In genomic region chr9:122821278-122821952, GRCh38 we compare ENCODE assay signal across 1 cellular context.
A peak's percentile ranks its signal among the peaks of the same experiment; 100 is the strongest.
TF ChIP-seq lines count a peak whose summit lies in the region.

No MANE protein-coding gene starts in this region.

TF ChIP-seq in K562, 482 proteins besides CTCF, POLR2A, EP300 and RAD21 (continues in another document):
- TF ChIP-seq PYGO2 (tag; IDR thresholded peaks at IDR 0.05) (0 out of 2 replicates have a peak, but pooled peaks have one; percentile 25), NFIC (IDR thresholded peaks at IDR 0.05) (peak; percentile 67), TCF3 (CRISPR knock-in tag; IDR thresholded peaks at IDR 0.05) (peak; percentile 73), ATF7 (IDR thresholded peaks at IDR 0.05) (peak; percentile 62; the same call in 1 of the 2 replicates), NFE2 (IDR thresholded peaks at IDR 0.05; ENCODE audit: low read depth) (peak; percentile 23; the same call in 1 of the 2 replicates), TAL1 (IDR thresholded peaks at IDR 0.05) (peak; percentile 69), SMAD3 (CRISPR knock-in tag; conservative IDR thresholded peaks at IDR 0.05) (0 out of 2 replicates have a peak, but pooled peaks have one; percentile 46), POLR2B (IDR thresholded peaks at IDR 0.05; ENCODE audit: low read depth, partially characterized antibody) (no peak), ATF3 (IDR thresholded peaks at IDR 0.05) (peak; percentile 81), ATF3 (CRISPR knock-in tag; conservative IDR thresholded peaks at IDR 0.05) (no peak), CHD1 (IDR thresholded peaks at IDR 0.05; ENCODE audit: low read length) (no peak), NFYB (IDR thresholded peaks at IDR 0.05; ENCODE audit: extremely low read depth, insufficient read length) (no peak), KLF16 (IDR thresholded peaks at IDR 0.05) (peak; percentile 54; the same call in 1 of the 2 replicates), CTBP1 (IDR thresholded peaks at IDR 0.05; ENCODE audit: borderline replicate concordance) (peak; percentile 70; the same call in 1 of the 2 replicates), NR2C2 (CRISPR knock-in tag; IDR thresholded peaks at IDR 0.05) (no peak), NR2C2 (tag; IDR thresholded peaks at IDR 0.05) (peak; percentile 79), ZNF589 (CRISPR knock-in tag; IDR thresholded peaks at IDR 0.05; ENCODE audit: low read depth) (peak; percentile 52; the same call in 1 of the 2 replicates), ATF4 (CRISPR knock-in tag; IDR thresholded peaks at IDR 0.05) (peak; percentile 72), SMARCC2 (IDR thresholded peaks at IDR 0.05; ENCODE audit: low read depth) (peak; percentile 26; the same call in 1 of the 2 replicates), STAT5A (IDR thresholded peaks at IDR 0.05; ENCODE audit: borderline replicate concordance, low read length) (peak; percentile 39; the same call in 1 of the 2 replicates), CEBPB (tag; IDR thresholded peaks at IDR 0.05) (peak; percentile 87), ZNF639 (CRISPR knock-in tag; conservative IDR thresholded peaks at IDR 0.05 in 1 of 2, IDR thresholded peaks at IDR 0.05 in 1 of 2) (0 out of 4 replicates have a peak, but pooled peaks of 1 of the 2 experiments have one; percentile 48), E4F1 (CRISPR knock-in tag; IDR thresholded peaks at IDR 0.05; ENCODE audit: borderline replicate concordance) (no peak), SMARCA4 (IDR thresholded peaks at IDR 0.05) (peak; percentile 63), MTA2 (IDR thresholded peaks at IDR 0.05; ENCODE audit: low read depth) (peak; percentile 49; the same call in 1 of the 2 replicates), RCOR1 (IDR thresholded peaks at IDR 0.05; ENCODE audit: borderline replicate concordance in 1 of 2, low read depth in 2 of 2, low read length in 2 of 2) (peak in 1 of 2 experiments; percentile 48; a peak in 1 of 4 replicates), ARNT (IDR thresholded peaks at IDR 0.05) (no peak; a peak in 1 of 4 replicates), ZNF592 (IDR thresholded peaks at IDR 0.05) (0 out of 2 replicates have a peak, but pooled peaks have one; percentile 37), MEIS2 (IDR thresholded peaks at IDR 0.05; ENCODE audit: partially characterized antibody) (peak; percentile 85), THRA (IDR thresholded peaks at IDR 0.05) (no peak), CREM (IDR thresholded peaks at IDR 0.05; ENCODE audit: low read depth) (peak; percentile 51; the same call in 1 of the 2 replicates), SMARCE1 (IDR thresholded peaks at IDR 0.05) (peak; percentile 70; the same call in 1 of the 2 replicates), MTA3 (IDR thresholded peaks at IDR 0.05; ENCODE audit: borderline replicate concordance) (0 out of 2 replicates have a peak, but pooled peaks have one; percentile 45), ELF2 (CRISPR knock-in tag; IDR thresholded peaks at IDR 0.05) (0 out of 2 replicates have a peak, but pooled peaks have one; percentile 42), MNT (conservative IDR thresholded peaks at IDR 0.05) (peak in 1 of 2 experiments; percentile 42; a peak in 2 of 4 replicates), SPI1 (IDR thresholded peaks at IDR 0.05; ENCODE audit: borderline replicate concordance, low read depth, low read length) (peak; percentile 55; the same call in 1 of the 2 replicates), TAF9B (IDR thresholded peaks at IDR 0.05; ENCODE audit: partially characterized antibody) (peak; percentile 79), TFAP4 (CRISPR knock-in tag; IDR thresholded peaks at IDR 0.05; ENCODE audit: borderline replicate concordance) (peak; percentile 90), GATA2 (CRISPR knock-in tag; IDR thresholded peaks at IDR 0.05) (peak; percentile 64), HDAC8 (tag; IDR thresholded peaks at IDR 0.05) (no peak), RBM14 (IDR thresholded peaks at IDR 0.05; ENCODE audit: borderline replicate concordance, insufficient read depth, low read depth, low read length) (no peak), CBFA2T3 (IDR thresholded peaks at IDR 0.05) (peak; percentile 82), SMARCA5 (IDR thresholded peaks at IDR 0.05) (no peak), SMAD4 (CRISPR knock-in tag; conservative IDR thresholded peaks at IDR 0.05) (peak; percentile 88), TEAD4 (IDR thresholded peaks at IDR 0.05; ENCODE audit: low read length) (peak; percentile 75), TEAD4 (CRISPR knock-in tag; IDR thresholded peaks at IDR 0.05; ENCODE audit: borderline replicate concordance) (no peak), ETV1 (tag; conservative IDR thresholded peaks at IDR 0.05; ENCODE audit: low read depth) (0 out of 2 replicates have a peak, but pooled peaks have one; percentile 25), ZNF395 (CRISPR knock-in tag; IDR thresholded peaks at IDR 0.05) (0 out of 2 replicates have a peak, but pooled peaks have one; percentile 26), ZNF766 (CRISPR knock-in tag; conservative IDR thresholded peaks at IDR 0.05) (peak; percentile 74), NR2C1 (IDR thresholded peaks at IDR 0.05) (0 out of 2 replicates have a peak, but pooled peaks have one; percentile 17), NR2C1 (tag; IDR thresholded peaks at IDR 0.05) (peak; percentile 57; the same call in 1 of the 2 replicates), L3MBTL2 (IDR thresholded peaks at IDR 0.05) (peak; percentile 79), ZNF311 (CRISPR knock-in tag; IDR thresholded peaks at IDR 0.05) (no peak), POLR2AphosphoS5 (IDR thresholded peaks at IDR 0.05; ENCODE audit: control insufficient read depth, insufficient read depth, low read depth, low read length) (peak; percentile 48; the same call in 1 of the 2 replicates)
